25 cellular contexts compared by ENCODE assay signal in the genomic region with DNA sequence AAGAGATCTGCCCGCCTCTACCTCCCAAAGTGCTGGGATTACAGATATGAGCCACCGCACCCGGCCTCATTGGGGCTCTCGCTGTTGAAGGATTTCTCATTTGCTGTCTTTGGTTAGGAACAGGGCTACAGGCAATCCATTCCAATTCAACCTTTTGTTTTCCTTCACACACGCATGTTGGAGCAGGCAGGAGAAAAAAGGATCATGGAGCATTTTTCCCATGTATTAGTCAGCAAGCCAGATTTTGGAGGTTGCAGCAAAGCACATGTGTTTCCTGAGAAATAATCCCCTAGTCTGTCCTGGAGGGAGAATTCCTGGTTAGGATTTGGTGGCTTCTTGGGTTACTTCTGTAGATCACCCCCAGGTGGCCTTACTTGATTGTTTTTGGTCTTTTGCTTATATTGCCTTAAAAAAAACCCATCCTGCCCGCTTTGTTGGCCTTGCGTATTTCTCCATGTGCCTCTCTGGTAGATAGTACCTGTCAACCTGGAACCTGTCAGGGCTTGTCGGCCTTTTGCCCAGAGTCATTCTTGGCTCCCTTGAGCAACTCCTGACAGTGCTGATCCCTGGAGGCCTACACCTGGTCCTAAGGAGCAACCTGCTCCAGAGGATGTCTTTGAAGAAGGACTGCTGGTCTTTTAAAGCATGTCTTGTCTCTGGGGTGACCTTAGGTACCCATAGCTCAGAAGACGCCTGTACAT.
"Had no signal": no experiment of that assay in that cellular context is flagged by ENCODE, and none has a peak within 500 bp of the region (broad histone marks: within the 10 kb centered on the region; RNA-seq: fewer than 3 reads in every experiment).

No MANE protein-coding gene starts in this region.

- ATAC-seq: activated CD8-positive, alpha-beta T cell treated with anti-CD3 and anti-CD28 coated beads, Interleukin-2, amount 10 ng/mL, durations not matched to agents 7 days and 5 days; activated naive CD8-positive, alpha-beta T cell treated with anti-CD3 and anti-CD28 coated beads, Interleukin-2, amount 50 U/mL, for 24 hours; left cardiac atrium; lower lobe of right lung; WTC11 had no signal

- H3K4me3 ChIP-seq: lower lobe of right lung, tibial artery, uterus had no signal

- H3K27ac Mint-ChIP-seq: activated CD8-positive, alpha-beta T cell treated with anti-CD3 and anti-CD28 coated beads, Interleukin-2, amount 10 ng/mL, durations not matched to agents 7 days and 5 days; activated naive CD8-positive, alpha-beta T cell treated with anti-CD3 and anti-CD28 coated beads, Interleukin-2, amount 50 U/mL, for 24 hours; T-helper 2 cell treated with Interferon-gamma antibody and Interleukin-4, amounts not matched to agents 5 μg/mL and 100 μg/mL, for 36 hours; WTC11 had no signal

- H3K27me3 Mint-ChIP-seq: activated naive CD4-positive, alpha-beta T cell treated with anti-CD3 and anti-CD28 coated beads, Interleukin-2, amount 10 ng/mL, durations not matched to agents 7 days and 5 days; activated naive CD8-positive, alpha-beta T cell treated with anti-CD3 and anti-CD28 coated beads, Interleukin-2, amount 50 U/mL, for 24 hours had no signal

- DNase-seq: activated CD4-positive, alpha-beta T cell treated with anti-CD3 and anti-CD28 coated beads for 48 hours; activated CD8-positive, alpha-beta memory T cell treated with anti-CD3 and anti-CD28 coated beads, Interleukin-2, amount 50 U/mL, for 4 hours; activated CD8-positive, alpha-beta T cell treated with anti-CD3 and anti-CD28 coated beads, Interleukin-2, amount 10 ng/mL, durations not matched to agents 7 days and 5 days; activated effector memory CD4-positive, alpha-beta T cell treated with Interleukin-2 at 50 U/mL for 16 hours; activated naive CD4-positive, alpha-beta T cell treated with anti-CD3 and anti-CD28 coated beads, Interleukin-2, amount 10 ng/mL, durations not matched to agents 7 days and 5 days; activated naive CD8-positive, alpha-beta T cell treated with anti-CD3 and anti-CD28 coated beads, Interleukin-2, amount 50 U/mL, for 24 hours; activated T-cell treated with anti-CD3 and anti-CD28 coated beads, Interleukin-2, amount 50 U/mL, for 48 hours; anterior cingulate cortex; central memory CD4-positive, alpha-beta T cell; left cardiac atrium; lower lobe of right lung; midbrain; occipital lobe; posterior cingulate gyrus; retina; stimulated activated CD4-positive, alpha-beta T cell treated with anti-CD3 and anti-CD28 coated beads, Interleukin-12 subunit alpha, Interleukin-12 subunit beta, amount 100 ng/mL, for 4 hours; stimulated activated CD4-positive, alpha-beta T cell treated with anti-CD3 and anti-CD28 coated beads, Interleukin-1b, Interleukin-23, amount 100 ng/mL, for 48 hours; stimulated activated CD8-positive, alpha-beta memory T cell treated with anti-CD3 and anti-CD28 coated beads, Interleukin-4, amount 100 ng/mL, for 48 hours; stimulated activated naive CD4-positive, alpha-beta T cell; tibial artery; uterus had no signal

- FAIRE-seq: colon had no signal

- H3K9me3 ChIP-seq: lower lobe of right lung, tibial artery, uterus had no signal

- H3K4me3 Mint-ChIP-seq: activated CD8-positive, alpha-beta T cell treated with anti-CD3 and anti-CD28 coated beads, Interleukin-2, amount 10 ng/mL, durations not matched to agents 7 days and 5 days; activated naive CD4-positive, alpha-beta T cell treated with anti-CD3 and anti-CD28 coated beads, Interleukin-2, amount 10 ng/mL, durations not matched to agents 7 days and 5 days; activated naive CD8-positive, alpha-beta T cell treated with anti-CD3 and anti-CD28 coated beads, Interleukin-2, amount 50 U/mL, for 24 hours; brain; T-helper 2 cell treated with Interferon-gamma antibody and Interleukin-4, amounts not matched to agents 5 μg/mL and 100 μg/mL, for 36 hours; WTC11 had no signal

- H3K4me1 ChIP-seq: tibial artery, uterus had no signal

- H3K27ac ChIP-seq: lower lobe of right lung, tibial artery, uterus had no signal

- H3K36me3 Mint-ChIP-seq: activated naive CD4-positive, alpha-beta T cell treated with anti-CD3 and anti-CD28 coated beads, Interleukin-2, amount 10 ng/mL, durations not matched to agents 7 days and 5 days had no signal

- H3K27me3 ChIP-seq: tibial artery, uterus had no signal

- H3K36me3 ChIP-seq: tibial artery, uterus had no signal

- H3K9me3 Mint-ChIP-seq: activated naive CD4-positive, alpha-beta T cell treated with anti-CD3 and anti-CD28 coated beads, Interleukin-2, amount 10 ng/mL, durations not matched to agents 7 days and 5 days; activated naive CD8-positive, alpha-beta T cell treated with anti-CD3 and anti-CD28 coated beads, Interleukin-2, amount 50 U/mL, for 24 hours; brain; T-helper 2 cell treated with Interferon-gamma antibody and Interleukin-4, amounts not matched to agents 5 μg/mL and 100 μg/mL, for 36 hours; WTC11 had no signal
